ENCODE assay signal across 11 cellular contexts in the genomic region with DNA sequence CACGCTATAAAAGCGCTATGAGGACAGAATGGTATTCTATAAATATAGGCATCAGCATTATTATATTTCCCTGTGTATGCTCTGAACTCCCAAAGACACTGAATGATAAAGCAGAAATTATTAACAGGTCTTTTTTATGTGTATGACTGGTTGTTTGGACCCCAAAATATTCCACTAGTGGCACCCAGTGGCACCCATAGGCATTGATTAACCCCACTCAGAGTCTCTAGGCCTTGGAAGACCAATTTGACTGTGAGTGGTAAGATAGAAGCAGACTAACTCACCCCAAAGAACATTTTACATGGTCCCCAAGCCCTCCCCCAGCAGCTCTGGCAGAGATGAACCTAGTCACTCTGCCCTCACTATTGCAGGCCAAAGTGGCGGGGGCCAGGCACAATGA.
DNase-seq lines count a peak whose midpoint lies in the region; ATAC-seq and TF ChIP-seq lines count a peak whose summit lies in the region.
"Had no signal": no experiment of that assay in that cellular context is flagged by ENCODE, and none has a peak within 500 bp of the region (broad histone marks: within the 10 kb centered on the region; RNA-seq: fewer than 3 reads in every experiment).

No MANE protein-coding gene starts in this region.

- H3K9me3 Mint-ChIP-seq in effector memory CD8-positive, alpha-beta T cell = no peaks in the 10 kb centered on the region
- H3K9me3 Mint-ChIP-seq: CD4-positive, CD25-positive, alpha-beta regulatory T cell; T-cell had no signal

- ATAC-seq in GM19463 (IDR thresholded peaks at IDR 0.05; ENCODE audit: unreplicated experiment) (peak; percentile 4), HG03280 (IDR thresholded peaks at IDR 0.05; ENCODE audit: unreplicated experiment) (peak; percentile 19)
- no peak for ATAC-seq in effector memory CD8-positive, alpha-beta T cell (replicated peaks)
- ATAC-seq: T-cell had no signal

- H3K4me3 ChIP-seq in GM12865 (ENCODE audit: low read depth, low read length) = no peak overlapping the region

- H3K27me3 Mint-ChIP-seq in effector memory CD8-positive, alpha-beta T cell = no peaks in the 10 kb centered on the region
- H3K27me3 Mint-ChIP-seq: CD4-positive, CD25-positive, alpha-beta regulatory T cell; T-cell had no signal

- DNase-seq in GM12865 (ENCODE audit: low read depth) = peak; percentile 53
- DNase-seq in effector memory CD8-positive, alpha-beta T cell = no peak
- DNase-seq in activated CD4-positive, CD25-positive, alpha-beta regulatory T cell (lab: John Stamatoyannopoulos, UW) = no peak
- no peak for DNase-seq in NCI-H1105 treated with DMSO at 0.1 percent for 48 hours (lab: John Stamatoyannopoulos, UW)
- no peak for DNase-seq in NCI-H146 (lab: John Stamatoyannopoulos, UW)
- DNase-seq in NCI-H2196 treated with DMSO at 0.1 percent for 48 hours (lab: John Stamatoyannopoulos, UW; ENCODE audit: unreplicated experiment) = no peak
- DNase-seq: CD4-positive, CD25-positive, alpha-beta regulatory T cell; NCI-H748 treated with DMSO at 0.1 percent for 48 hours; T-cell had no signal

- peaks cover 33 to 38% of the 10 kb centered on the region in 2 donors for H3K4me1 Mint-ChIP-seq in effector memory CD8-positive, alpha-beta T cell (ENCODE audit: low read depth in 2 of 2)

- peaks cover 3% of the 10 kb centered on the region for H3K36me3 Mint-ChIP-seq in effector memory CD8-positive, alpha-beta T cell (ENCODE audit: insufficient read depth)
- H3K36me3 Mint-ChIP-seq: CD4-positive, CD25-positive, alpha-beta regulatory T cell; T-cell had no signal

- TF ChIP-seq CTCF in GM12865 (IDR thresholded peaks at IDR 0.05; ENCODE audit: insufficient read depth, low read depth, low read length, missing control alignments) = peak; percentile 6

- H3K4me3 Mint-ChIP-seq in effector memory CD8-positive, alpha-beta T cell = peak overlapping the region; percentile 61 to 65
- H3K4me3 Mint-ChIP-seq: CD4-positive, CD25-positive, alpha-beta regulatory T cell; T-cell had no signal

- H3K27ac Mint-ChIP-seq in effector memory CD8-positive, alpha-beta T cell = peak overlapping the region; percentile 82 to 88
- H3K27ac Mint-ChIP-seq: CD4-positive, CD25-positive, alpha-beta regulatory T cell had no signal
